1 cellular context compared by ENCODE assay signal in genomic region chr17:18260332-18261145, GRCh38.
TF ChIP-seq lines count a peak whose summit lies in the region.

MIEF2 (plus strand) TSS chr17:18260662; CDS start chr17:18262721, 2,059 bp downstream.

TF ChIP-seq in K562, 482 proteins besides CTCF, POLR2A, EP300 and RAD21 (continued from another document and continues in another):
- TF ChIP-seq ZNF57 (CRISPR knock-in tag; IDR thresholded peaks at IDR 0.05) = no peak
- TF ChIP-seq MIER1 (IDR thresholded peaks at IDR 0.05; ENCODE audit: low read depth) = no peak
- TF ChIP-seq ZNF384 (IDR thresholded peaks at IDR 0.05; ENCODE audit: low read depth, low read length) = no peak
- no peak for TF ChIP-seq GATAD2A (IDR thresholded peaks at IDR 0.05)
- TF ChIP-seq HDAC1 (IDR thresholded peaks at IDR 0.05) = 0 out of 4 replicates have a peak, but pooled peaks of 1 of the 2 experiments have one; percentile 28
- no peak for TF ChIP-seq CHD4 (IDR thresholded peaks at IDR 0.05; ENCODE audit: insufficient read depth, insufficient replicate concordance, low read depth, low read length, poor library complexity, severe bottlenecking)
- no peak for TF ChIP-seq ID3 (CRISPR knock-in tag; IDR thresholded peaks at IDR 0.05)
- TF ChIP-seq ID3 (tag; IDR thresholded peaks at IDR 0.05) = no peak
- no peak for TF ChIP-seq CTCFL (IDR thresholded peaks at IDR 0.05; ENCODE audit: borderline replicate concordance, insufficient read depth, low read depth, low read length, poor library complexity, severe bottlenecking)
- TF ChIP-seq FOSL1 (tag; conservative IDR thresholded peaks at IDR 0.05) = 0 out of 2 replicates have a peak, but pooled peaks have one; percentile 25
- peak; percentile 63 for TF ChIP-seq PRDM10 (IDR thresholded peaks at IDR 0.05; ENCODE audit: partially characterized antibody)
- no peak for TF ChIP-seq U2AF1 (optimal IDR thresholded peaks at IDR 0.05; ENCODE audit: low read depth, low read length)
- no peak for TF ChIP-seq TSHZ1 (CRISPR knock-in tag; IDR thresholded peaks at IDR 0.05)
- no peak for TF ChIP-seq NCOR1 (IDR thresholded peaks at IDR 0.05)
- no peak for TF ChIP-seq ZNF639 (CRISPR knock-in tag; conservative IDR thresholded peaks at IDR 0.05 in 1 of 2, IDR thresholded peaks at IDR 0.05 in 1 of 2)
- TF ChIP-seq ZBTB7A (IDR thresholded peaks at IDR 0.05; ENCODE audit: borderline replicate concordance, control insufficient read depth, low read depth, low read length) = peak; percentile 70; the same call in 1 of the 2 replicates
- TF ChIP-seq ZNF134 (CRISPR knock-in tag; conservative IDR thresholded peaks at IDR 0.05) = no peak
- TF ChIP-seq MECOM (CRISPR knock-in tag; IDR thresholded peaks at IDR 0.05) = no peak
- TF ChIP-seq HNRNPL (IDR thresholded peaks at IDR 0.05; ENCODE audit: low read depth, low read length) = no peak
- no peak for TF ChIP-seq ZBTB1 (CRISPR knock-in tag; IDR thresholded peaks at IDR 0.05; ENCODE audit: borderline replicate concordance, low read depth)
- TF ChIP-seq UBTF (IDR thresholded peaks at IDR 0.05; ENCODE audit: borderline replicate concordance in 1 of 2, low read depth in 2 of 2, low read length in 2 of 2) = 0 out of 4 replicates have a peak, but pooled peaks of 1 of the 2 experiments have one; percentile 30
- peak; percentile 81 for TF ChIP-seq FOS (IDR thresholded peaks at IDR 0.05; ENCODE audit: extremely low read depth, insufficient read length)
- peak; percentile 65 for TF ChIP-seq RBBP5 (IDR thresholded peaks at IDR 0.05; ENCODE audit: borderline replicate concordance, insufficient read depth, low read length, poor library complexity, severe bottlenecking)
- no peak for TF ChIP-seq BACH1 (tag; IDR thresholded peaks at IDR 0.05)
- peak; percentile 52 for TF ChIP-seq HNRNPLL (IDR thresholded peaks at IDR 0.05; ENCODE audit: low read depth, low read length, poor library complexity, severe bottlenecking)
- no peak for TF ChIP-seq SREBF1 (IDR thresholded peaks at IDR 0.05; ENCODE audit: borderline replicate concordance, low read depth, low read length)
- TF ChIP-seq SMAD4 (CRISPR knock-in tag; conservative IDR thresholded peaks at IDR 0.05) = no peak
- no peak for TF ChIP-seq ETV5 (CRISPR knock-in tag; IDR thresholded peaks at IDR 0.05; ENCODE audit: low read depth)
- TF ChIP-seq ZFX (CRISPR knock-in tag; IDR thresholded peaks at IDR 0.05) = peak; percentile 89
- no peak for TF ChIP-seq MLLT1 (IDR thresholded peaks at IDR 0.05)
- TF ChIP-seq TEAD4 (IDR thresholded peaks at IDR 0.05; ENCODE audit: low read length) = peak; percentile 41
- TF ChIP-seq TEAD4 (CRISPR knock-in tag; IDR thresholded peaks at IDR 0.05; ENCODE audit: borderline replicate concordance) = no peak
- TF ChIP-seq CLOCK (CRISPR knock-in tag; IDR thresholded peaks at IDR 0.05; ENCODE audit: borderline replicate concordance) = no peak
